In the genomic region with DNA sequence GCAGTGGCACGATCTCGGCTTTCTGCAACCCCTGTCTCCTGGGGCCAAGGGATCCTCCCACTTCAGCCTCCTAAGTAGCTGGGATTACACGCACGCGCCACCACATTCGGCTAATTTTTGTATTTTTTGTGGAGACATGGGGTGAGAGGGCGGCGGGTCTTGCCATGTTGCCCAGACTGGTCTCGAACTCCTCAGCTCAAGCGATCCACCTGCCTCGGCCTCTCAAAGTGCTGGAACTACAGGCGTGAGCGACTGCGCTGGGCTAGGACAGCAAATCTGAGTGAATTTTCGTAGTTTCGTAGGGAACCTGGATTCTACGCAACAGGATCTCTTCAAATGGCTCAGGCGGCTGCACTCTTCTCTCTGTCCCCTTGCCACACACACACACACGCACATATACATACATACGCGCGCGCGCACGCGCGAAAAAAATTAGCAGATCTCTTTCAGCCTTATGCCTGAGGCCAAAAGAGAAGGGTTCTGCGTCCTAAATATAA, we compare ENCODE assay signal across 8 cellular contexts.
A peak's percentile ranks its signal among the peaks of the same experiment; 100 is the strongest.
DNase-seq lines count a peak whose midpoint lies in the region; ATAC-seq lines count a peak whose summit lies in the region.

No MANE protein-coding gene starts in this region.

- peaks cover 29% of the 10 kb centered on the region for H3K4me1 ChIP-seq in mucosa of stomach (ENCODE audit: control insufficient read depth, insufficient read depth, low read length)

- no peak for ATAC-seq in central memory CD8-positive, alpha-beta T cell (replicated peaks; ENCODE audit: extremely low read depth, poor library complexity, severe bottlenecking)
- ATAC-seq in GM18517 (IDR thresholded peaks at IDR 0.05; ENCODE audit: unreplicated experiment) = no peak

- peaks cover 12% of the 10 kb centered on the region for H3K36me3 Mint-ChIP-seq in central memory CD8-positive, alpha-beta T cell (ENCODE audit: insufficient read depth)

- H3K4me1 Mint-ChIP-seq in central memory CD8-positive, alpha-beta T cell = peaks cover 35% of the 10 kb centered on the region

- H3K27me3 ChIP-seq in mucosa of stomach (ENCODE audit: control insufficient read depth, insufficient read depth, low read length) = no peaks in the 10 kb centered on the region

- H3K4me3 Mint-ChIP-seq in central memory CD8-positive, alpha-beta T cell = peak overlapping the region; percentile 97

- H3K9me3 ChIP-seq in mucosa of stomach (ENCODE audit: control insufficient read depth, low read length) = no peaks in the 10 kb centered on the region

- H3K27me3 Mint-ChIP-seq in central memory CD8-positive, alpha-beta T cell = no peaks in the 10 kb centered on the region

- no peaks in the 10 kb centered on the region for H3K36me3 ChIP-seq in mucosa of stomach (ENCODE audit: control insufficient read depth, insufficient read depth, low read length)

- DNase-seq in DMS53 (lab: John Stamatoyannopoulos, UW) (peak; percentile 80), NCI-H1417 (lab: John Stamatoyannopoulos, UW) (peak; percentile 39 to 74 (median 68)), glomerular visceral epithelial cell (ENCODE audit: extremely low spot score) (no peak), EL (no peak)
- DNase-seq in central memory CD8-positive, alpha-beta T cell (ENCODE audit: low spot score in 2 of 2) = no peak
- DNase-seq in activated CD4-positive, alpha-beta T cell treated with anti-CD3 and anti-CD28 coated beads, Interleukin-2, amount 50 U/mL, for 1 hour = no peak

- H3K9ac ChIP-seq in mucosa of stomach (ENCODE audit: low read length) = peak overlapping the region; percentile 92

- H3K4me3 ChIP-seq in mucosa of stomach (ENCODE audit: low read length) = peak overlapping the region; percentile 3

- H3K27ac Mint-ChIP-seq in central memory CD8-positive, alpha-beta T cell (ENCODE audit: low read depth) = peak overlapping the region; percentile 96

- no peaks in the 10 kb centered on the region for H3K9me3 Mint-ChIP-seq in central memory CD8-positive, alpha-beta T cell

Comparison
In these comparisons a context has a peak if more than half of its experiments do, and no peak if none do; other contexts are left out.
1. DNase-seq: peak in DMS53 (single experiment) and NCI-H1417 (3 of 3); none in central memory CD8-positive, alpha-beta T cell (0 of 2), glomerular visceral epithelial cell (single experiment), EL (single experiment) and activated CD4-positive, alpha-beta T cell treated with anti-CD3 and anti-CD28 coated beads, Interleukin-2, amount 50 U/mL, for 1 hour (single experiment).